ENCODE assay signal across 8 cellular contexts in genomic region chr19:4052114-4052992, GRCh38. TPM values are rescaled to one million over a fixed set of nuclear protein-coding genes. Genes with fewer than 3 reads are reported as not detected.
DNase-seq lines count a peak whose midpoint lies in the region; ATAC-seq lines count a peak whose summit lies in the region.

No MANE protein-coding gene starts in this region.

- H3K4me3 ChIP-seq in muscle layer of duodenum (ENCODE audit: low read depth in 1 of 2, low read length in 2 of 2): peak overlapping the region in 1 of 2 donors; percentile 13

- no peaks in the 10 kb centered on the region for H3K27me3 ChIP-seq in muscle layer of duodenum (ENCODE audit: low read depth, low read length)

- peaks cover 20 to 52% of the 10 kb centered on the region in 2 donors for H3K36me3 ChIP-seq in muscle layer of duodenum (ENCODE audit: control insufficient read depth in 1 of 2, insufficient read depth in 2 of 2, low read length in 2 of 2)

- no peaks in the 10 kb centered on the region for H3K27me3 Mint-ChIP-seq in effector memory CD8-positive, alpha-beta T cell

- in situ Hi-C loops in G401 (cut with HindIII; ENCODE audit: low sequenced_read_pairs): no loop called here

- H3K27ac Mint-ChIP-seq in effector memory CD8-positive, alpha-beta T cell: peak overlapping the region; percentile 87 to 95

- peak; percentile 90 for DNase-seq in A172 (ENCODE audit: low spot score)
- DNase-seq in MV-4-11 (lab: John Stamatoyannopoulos, UW): peak; percentile 82
- no peak for DNase-seq in effector memory CD8-positive, alpha-beta T cell
- no peak for DNase-seq in G401 (ENCODE audit: low spot score)

- H3K27ac ChIP-seq in muscle layer of duodenum (ENCODE audit: low read length): peak overlapping the region; percentile 82

- peak overlapping the region; percentile 72 to 73 for H3K4me3 Mint-ChIP-seq in effector memory CD8-positive, alpha-beta T cell

- H3K36me3 Mint-ChIP-seq in effector memory CD8-positive, alpha-beta T cell (ENCODE audit: insufficient read depth): peaks cover 97% of the 10 kb centered on the region

- H3K9me3 Mint-ChIP-seq in effector memory CD8-positive, alpha-beta T cell: no peaks in the 10 kb centered on the region

- H3K4me1 ChIP-seq in muscle layer of duodenum (ENCODE audit: control insufficient read depth in 1 of 2, insufficient read depth in 2 of 2, low read length in 2 of 2): peaks cover 8 to 25% of the 10 kb centered on the region in 2 donors

- peak; percentile 52 for ATAC-seq in effector memory CD8-positive, alpha-beta T cell (replicated peaks)
- ATAC-seq in HG03439 (IDR thresholded peaks at IDR 0.05; ENCODE audit: unreplicated experiment) (no peak), HG03457 (IDR thresholded peaks at IDR 0.05; ENCODE audit: unreplicated experiment) (no peak), HG02840 (IDR thresholded peaks at IDR 0.05; ENCODE audit: low FRiP score, unreplicated experiment) (no peak)

- peaks cover 40 to 44% of the 10 kb centered on the region in 2 donors for H3K4me1 Mint-ChIP-seq in effector memory CD8-positive, alpha-beta T cell (ENCODE audit: low read depth in 2 of 2)

- H3K9me3 ChIP-seq in muscle layer of duodenum (ENCODE audit: control insufficient read depth in 1 of 2, low read length in 2 of 2): no peaks in the 10 kb centered on the region

RNA-seq across cellular contexts. Expression of gene ZBTB7A, which starts 14.3 kb away (rescaled TPM):
- 15.8 and 16.4 TPM in 2 replicates for total RNA-seq in A172 (2014; rRNA removed; shearing (Covaris generic))
- total RNA-seq in G401 (2014; rRNA removed; shearing (Covaris generic)): 12.8 and 13.3 TPM in 2 replicates

RNA-seq across cellular contexts. Expression of gene PIAS4, which starts 44.8 kb away (rescaled TPM):
- 28.7 and 33.9 TPM in 2 replicates for total RNA-seq in A172 (2014; rRNA removed; shearing (Covaris generic))
- total RNA-seq in G401 (2014; rRNA removed; shearing (Covaris generic)): 24.7 and 45.7 TPM in 2 replicates

Comparison
In these comparisons a context has a peak if more than half of its experiments do, and no peak if none do; other contexts are left out.
1. DNase-seq: peak in A172 (single experiment) and MV-4-11 (single experiment); none in effector memory CD8-positive, alpha-beta T cell (0 of 3) and G401 (single experiment).